ENCODE assay signal across 14 cellular contexts in genomic region chrX:145817666-145818521, GRCh38. TPM values are rescaled to one million over a fixed set of nuclear protein-coding genes. Genes with fewer than 3 reads are reported as not detected.
DNase-seq lines count a peak whose midpoint lies in the region; ATAC-seq and TF ChIP-seq lines count a peak whose summit lies in the region.
"Had no signal": no experiment of that assay in that cellular context is flagged by ENCODE, and none has a peak within 500 bp of the region (broad histone marks: within the 10 kb centered on the region; RNA-seq: fewer than 3 reads in every experiment).

SLITRK2 (plus strand) TSS chrX:145817829; CDS start chrX:145822426, 4,597 bp downstream.

- no peak within 1 kb of the TSS for H2BK15ac ChIP-seq in neuronal stem cell (ENCODE audit: low read length)

- no peak within 1 kb of the TSS for H2AK5ac ChIP-seq in neuronal stem cell (ENCODE audit: low read depth, low read length)

- TF ChIP-seq CTCF in cardiac muscle cell (IDR thresholded peaks at IDR 0.05; ENCODE audit: low read depth, low read length) = no peak
- TF ChIP-seq CTCF in fibroblast of mammary gland (conservative IDR thresholded peaks at IDR 0.05; ENCODE audit: control insufficient read depth, insufficient read depth, low read depth, low read length) = no peak

- ATAC-seq in Right ventricle myocardium superior (ENCODE audit: poor library complexity) (no peak), aorta (ENCODE audit: low FRiP score) (peak; percentile 4), GM19463 (IDR thresholded peaks at IDR 0.05; ENCODE audit: unreplicated experiment) (no peak), GM21825 (IDR thresholded peaks at IDR 0.05; ENCODE audit: unreplicated experiment) (no peak)

- H3K23ac ChIP-seq in neuronal stem cell (ENCODE audit: low read depth, low read length, poor library complexity) = no peak within 1 kb of the TSS

- no peak within 1 kb of the TSS for H3K4ac ChIP-seq in neuronal stem cell (ENCODE audit: low read length)

- intact Hi-C loops in Right ventricle myocardium superior (cut with DNase I) = no loop called here
- intact Hi-C loops in aorta (cut with DNase I) = no loop called here

- no peak within 1 kb of the TSS for H2BK5ac ChIP-seq in neuronal stem cell (ENCODE audit: low read length)

- peak within 1 kb of the TSS; percentile 17 for H3K18ac ChIP-seq in neuronal stem cell (ENCODE audit: low read length)

- no peak within 1 kb of the TSS for H3K27ac ChIP-seq in cardiac muscle cell
- H3K27ac ChIP-seq in neuronal stem cell (replicated peaks; ENCODE audit: low read length) = no peak within 1 kb of the TSS
- no peak within 1 kb of the TSS for H3K27ac ChIP-seq in aorta (ENCODE audit: low read depth in 1 of 2, low read length in 2 of 2)
- H3K27ac ChIP-seq: colonic mucosa, SJSA1 had no signal

- H2BK12ac ChIP-seq in neuronal stem cell (ENCODE audit: low read length) = peak within 1 kb of the TSS; percentile 41

- peak within 1 kb of the TSS; percentile 70 for H3K9ac ChIP-seq in neuronal stem cell (ENCODE audit: low read depth, low read length, poor library complexity)

- no peak within 1 kb of the TSS for H4K8ac ChIP-seq in neuronal stem cell (ENCODE audit: low read depth, low read length)

- DNase-seq in cardiac muscle cell (ENCODE audit: low read depth in 1 of 2, low spot score in 1 of 2) = peak; percentile 0 to 16
- no peak for DNase-seq in Right ventricle myocardium superior
- DNase-seq in fibroblast of mammary gland (ENCODE audit: low read depth) = peak; percentile 1
- DNase-seq in neuronal stem cell (ENCODE audit: low spot score) = no peak
- peak in 1 of 2 donors; percentile 69 for DNase-seq in aorta
- DNase-seq in RKO (ENCODE audit: low spot score) = no peak
- DNase-seq: AML-193; colonic mucosa; NCI-H1694 treated with DMSO at 0.1 percent for 48 hours; stimulated activated CD4-positive, alpha-beta T cell treated with anti-CD3 and anti-CD28 coated beads, Interleukin-15, amount 100 ng/mL, for 24 hours had no signal

- H3K4me2 ChIP-seq in neuronal stem cell (ENCODE audit: insufficient read depth, low read length, poor library complexity, severe bottlenecking) = peak within 1 kb of the TSS; percentile 80

- H3K79me1 ChIP-seq in neuronal stem cell (ENCODE audit: low read depth, low read length) = no peaks in the 10 kb centered on the region

- H3K4me3 ChIP-seq in cardiac muscle cell = peak within 1 kb of the TSS; percentile 26
- no peak within 1 kb of the TSS for H3K4me3 ChIP-seq in fibroblast of mammary gland (ENCODE audit: control insufficient read depth, low read depth, low read length)
- H3K4me3 ChIP-seq in neuronal stem cell (ENCODE audit: low read length in 2 of 2) = peak within 1 kb of the TSS in 1 of 2 donors; percentile 84
- peak within 1 kb of the TSS in 1 of 2 donors; percentile 0 for H3K4me3 ChIP-seq in aorta (ENCODE audit: low read length in 2 of 2)
- H3K4me3 ChIP-seq: colonic mucosa, SJSA1 had no signal

- no peaks in the 10 kb centered on the region for H3K4me1 ChIP-seq in cardiac muscle cell (ENCODE audit: low read depth)
- H3K4me1 ChIP-seq in neuronal stem cell (ENCODE audit: control insufficient read depth in 2 of 2, insufficient read depth in 1 of 2, low read depth in 1 of 2, low read length in 2 of 2) = no peaks in the 10 kb centered on the region
- no peaks in the 10 kb centered on the region for H3K4me1 ChIP-seq in aorta (ENCODE audit: control insufficient read depth in 1 of 2, insufficient read depth in 2 of 2, low read length in 2 of 2)
- H3K4me1 ChIP-seq: colonic mucosa, SJSA1 had no signal

- no peak within 1 kb of the TSS for H2BK120ac ChIP-seq in neuronal stem cell (ENCODE audit: low read depth, low read length)

- no peak within 1 kb of the TSS for H4K91ac ChIP-seq in neuronal stem cell (ENCODE audit: low read depth, low read length, poor library complexity)

- H3K9me3 ChIP-seq in cardiac muscle cell (ENCODE audit: low read depth) (no peaks in the 10 kb centered on the region), neuronal stem cell (replicated peaks in 1 of 2; ENCODE audit: control insufficient read depth in 2 of 2, insufficient read depth in 1 of 2, low read depth in 1 of 2, low read length in 2 of 2) (no peaks in the 10 kb centered on the region), aorta (ENCODE audit: control insufficient read depth, low read length) (no peaks in the 10 kb centered on the region)
- H3K9me3 ChIP-seq: colonic mucosa, SJSA1 had no signal

- peak within 1 kb of the TSS; percentile 40 for H2AFZ ChIP-seq in neuronal stem cell (ENCODE audit: low read length)

- no CpG with 5 or more reads among the region's 83 CpGs for WGBS in neuronal stem cell (ENCODE audit: extremely low coverage in 2 of 2, insufficient read length in 2 of 2, insufficient replicate concordance in 1 of 2), 2 donors
- WGBS in aorta, 2 donors = 1 to 21% methylated on average over 55 to 81 of the region's 83 CpGs

- H3K27me3 ChIP-seq in cardiac muscle cell (peaks cover 98% of the 10 kb centered on the region), neuronal stem cell (ENCODE audit: control insufficient read depth in 3 of 3, insufficient read depth in 3 of 3, low read depth in 1 of 3, low read length in 3 of 3) (peaks cover 0 to 69% (median 50%) of the 10 kb centered on the region in 3 experiments), aorta (ENCODE audit: control insufficient read depth in 1 of 2, insufficient read depth in 2 of 2, low read length in 1 of 2) (no peaks in the 10 kb centered on the region)
- H3K27me3 ChIP-seq: SJSA1 had no signal

- H3K14ac ChIP-seq in neuronal stem cell (ENCODE audit: low read length) = no peak within 1 kb of the TSS

- no peaks in the 10 kb centered on the region for H3K36me3 ChIP-seq in cardiac muscle cell
- no peaks in the 10 kb centered on the region for H3K36me3 ChIP-seq in neuronal stem cell (replicated peaks in 1 of 2; ENCODE audit: control insufficient read depth in 2 of 2, insufficient read depth in 2 of 2, low read length in 2 of 2)
- no peaks in the 10 kb centered on the region for H3K36me3 ChIP-seq in aorta (ENCODE audit: control insufficient read depth in 1 of 2, insufficient read depth in 2 of 2, low read length in 1 of 2)
- H3K36me3 ChIP-seq: colonic mucosa, SJSA1 had no signal

RNA-seq across cellular contexts. Expression of gene SLITRK2, which starts in this region (rescaled TPM):
- total RNA-seq in cardiac muscle cell = under 0.01 and 0.09 TPM in 2 replicates
- not detected in 2 replicates for polyA plus RNA-seq in cardiac muscle cell
- 0.27 TPM for total RNA-seq in Right ventricle myocardium superior
- polyA plus RNA-seq in neuronal stem cell (2013, experiment 1 of 2) = 0.70 TPM
- 0.72 TPM for polyA plus RNA-seq in neuronal stem cell (2013, experiment 2 of 2)
- total RNA-seq in aorta = under 1 TPM; 0.88 to 0.93 TPM
- under 1 TPM; under 0.01 to 0.08 TPM for polyA plus RNA-seq in aorta
- total RNA-seq: activated CD8-positive, alpha-beta memory T cell treated with anti-CD3 and anti-CD28 coated beads for 36 hours; SJSA1 had no signal

Comparison
In these comparisons a context has a peak if more than half of its experiments do, and no peak if none do; other contexts are left out.
1. Peak in DNase-seq and H3K4me3 ChIP-seq in cardiac muscle cell; RNA of the gene not detected or under 1 TPM.
2. Peak in ATAC-seq in aorta; RNA of the gene not detected or under 1 TPM.